12 cellular contexts compared by ENCODE assay signal in the genomic region with DNA sequence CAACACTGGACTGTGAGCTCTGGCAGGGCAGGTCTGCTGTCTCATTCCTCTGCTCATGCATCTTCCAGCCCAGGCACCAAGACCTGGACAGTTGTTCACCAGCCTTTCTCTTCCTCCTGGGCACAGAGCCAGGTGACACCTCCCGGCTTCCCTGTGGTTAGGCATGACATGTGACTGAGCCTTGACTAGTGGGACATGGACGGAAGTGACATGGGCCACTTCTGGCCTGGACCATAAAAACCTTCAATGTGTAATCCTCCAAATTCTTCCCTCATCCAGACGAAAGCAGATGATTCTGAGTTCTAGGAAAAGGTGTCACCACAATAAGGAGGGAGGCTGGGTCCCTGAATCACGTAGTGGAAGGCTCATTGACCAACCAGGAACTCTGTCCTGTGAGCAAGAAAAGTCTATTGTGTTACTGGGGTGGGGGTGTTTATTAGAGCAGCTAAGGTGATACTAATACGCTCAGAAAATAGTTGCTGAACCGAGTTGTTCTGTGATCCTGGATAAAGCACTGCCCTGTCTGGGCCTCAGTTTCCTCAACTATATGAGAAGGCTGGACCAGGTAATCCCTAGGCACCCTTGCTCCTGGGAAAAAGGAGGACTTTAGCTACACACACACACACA. TPM values are rescaled to one million over a fixed set of nuclear protein-coding genes. Genes with fewer than 3 reads are reported as not detected.
DNase-seq lines count a peak whose midpoint lies in the region; ATAC-seq and TF ChIP-seq lines count a peak whose summit lies in the region.
"Had no signal": no experiment of that assay in that cellular context is flagged by ENCODE, and none has a peak within 500 bp of the region (broad histone marks: within the 10 kb centered on the region; RNA-seq: fewer than 3 reads in every experiment).

No MANE protein-coding gene starts in this region.

- no peak for ATAC-seq in HG03565 (IDR thresholded peaks at IDR 0.05; ENCODE audit: unreplicated experiment)

- H3K36me3 Mint-ChIP-seq in HFFc6 (ENCODE audit: low read depth): no peaks in the 10 kb centered on the region
- H3K36me3 Mint-ChIP-seq in activated T-helper 1 cell treated with anti-CD3 and anti-CD28 coated beads, Interleukin-12 subunit alpha, Interleukin-12 subunit beta, Interleukin-2, Interleukin-4 antibody, amounts not matched to agents 30 ng/mL and 10 ng/mL and 1 ng/mL, durations not matched to agents 14 hours and 24 hours and 36 hours (ENCODE audit: low read depth): no peaks in the 10 kb centered on the region

- intact Hi-C loops in activated T-helper 1 cell treated with anti-CD3 and anti-CD28 coated beads, Interleukin-12 subunit alpha, Interleukin-12 subunit beta, Interleukin-2, Interleukin-4 antibody, amounts not matched to agents 30 ng/mL and 10 ng/mL and 1 ng/mL, durations not matched to agents 14 hours and 24 hours and 36 hours (cut with micrococcal nuclease): no loop called here

- no peak overlapping the region for H3K4me3 Mint-ChIP-seq in HFFc6
- H3K4me3 Mint-ChIP-seq in activated T-helper 1 cell treated with anti-CD3 and anti-CD28 coated beads, Interleukin-12 subunit alpha, Interleukin-12 subunit beta, Interleukin-2, Interleukin-4 antibody, amounts not matched to agents 30 ng/mL and 10 ng/mL and 1 ng/mL, durations not matched to agents 14 hours and 24 hours and 36 hours: no peak overlapping the region
- H3K4me3 Mint-ChIP-seq: neural crest cell had no signal

- no peaks in the 10 kb centered on the region for H3K9me3 Mint-ChIP-seq in HFFc6
- H3K9me3 Mint-ChIP-seq in activated T-helper 1 cell treated with anti-CD3 and anti-CD28 coated beads, Interleukin-12 subunit alpha, Interleukin-12 subunit beta, Interleukin-2, Interleukin-4 antibody, amounts not matched to agents 30 ng/mL and 10 ng/mL and 1 ng/mL, durations not matched to agents 14 hours and 24 hours and 36 hours: no peaks in the 10 kb centered on the region
- H3K9me3 Mint-ChIP-seq: neural crest cell had no signal

- no peak for TF ChIP-seq CTCF in C4-2B (conservative IDR thresholded peaks at IDR 0.05)
- TF ChIP-seq CTCF in HFFc6 (IDR thresholded peaks at IDR 0.05): no peak

- peak; percentile 32 for DNase-seq in HFFc6
- DNase-seq in SW480 (ENCODE audit: low spot score): peak; percentile 56
- peak; percentile 14 to 35 for DNase-seq in lung microvascular endothelial cell (ENCODE audit: low read depth in 2 of 2)
- no peak for DNase-seq in NCI-H2107 (lab: John Stamatoyannopoulos, UW)
- DNase-seq in T-helper 9 cell: no peak
- DNase-seq in activated T-helper 1 cell treated with anti-CD3 and anti-CD28 coated beads, Interleukin-12 subunit alpha, Interleukin-12 subunit beta, Interleukin-2, Interleukin-4 antibody, amounts not matched to agents 30 ng/mL and 10 ng/mL and 1 ng/mL, durations not matched to agents 14 hours and 24 hours and 36 hours (ENCODE audit: low spot score): no peak
- DNase-seq: stimulated activated CD4-positive, alpha-beta T cell treated with anti-CD3 and anti-CD28 coated beads, Interleukin-2, amount 100 ng/mL, for 48 hours; testis had no signal

- H3K4me1 Mint-ChIP-seq in HFFc6 (ENCODE audit: low read depth): peaks cover 18% of the 10 kb centered on the region
- H3K4me1 Mint-ChIP-seq in activated T-helper 1 cell treated with anti-CD3 and anti-CD28 coated beads, Interleukin-12 subunit alpha, Interleukin-12 subunit beta, Interleukin-2, Interleukin-4 antibody, amounts not matched to agents 30 ng/mL and 10 ng/mL and 1 ng/mL, durations not matched to agents 14 hours and 24 hours and 36 hours (ENCODE audit: low read depth): peaks cover 9% of the 10 kb centered on the region

- no peak overlapping the region for H3K27ac Mint-ChIP-seq in HFFc6
- H3K27ac Mint-ChIP-seq in activated T-helper 1 cell treated with anti-CD3 and anti-CD28 coated beads, Interleukin-12 subunit alpha, Interleukin-12 subunit beta, Interleukin-2, Interleukin-4 antibody, amounts not matched to agents 30 ng/mL and 10 ng/mL and 1 ng/mL, durations not matched to agents 14 hours and 24 hours and 36 hours: no peak overlapping the region

- H3K27ac ChIP-seq in C4-2B: peak overlapping the region; percentile 94
- H3K27ac ChIP-seq: SJSA1, testis had no signal

- peaks cover 30% of the 10 kb centered on the region for H3K27me3 Mint-ChIP-seq in HFFc6 (ENCODE audit: insufficient read depth)
- peaks cover 3% of the 10 kb centered on the region for H3K27me3 Mint-ChIP-seq in activated T-helper 1 cell treated with anti-CD3 and anti-CD28 coated beads, Interleukin-12 subunit alpha, Interleukin-12 subunit beta, Interleukin-2, Interleukin-4 antibody, amounts not matched to agents 30 ng/mL and 10 ng/mL and 1 ng/mL, durations not matched to agents 14 hours and 24 hours and 36 hours (ENCODE audit: insufficient read depth)

RNA-seq across cellular contexts. Expression of gene CRB2, which starts 26.6 kb away (rescaled TPM):
- total RNA-seq in HFFc6 (2021; fragmentation: NEBNext Ultra II Directional; extraction: Animal tissue kit (Norgen Biotek cat#: 25700)): not detected
- not detected in 2 replicates for total RNA-seq in lung microvascular endothelial cell
- total RNA-seq in activated T-helper 1 cell treated with anti-CD3 and anti-CD28 coated beads, Interleukin-12 subunit alpha, Interleukin-12 subunit beta, Interleukin-2, Interleukin-4 antibody, amounts not matched to agents 30 ng/mL and 10 ng/mL and 1 ng/mL, durations not matched to agents 14 hours and 24 hours and 36 hours: not detected in 2 replicates
- total RNA-seq: SJSA1 had no signal

Comparison
In these comparisons a context has a peak if more than half of its experiments do, and no peak if none do; other contexts are left out.
1. DNase-seq: peak in HFFc6 (single experiment), SW480 (single experiment) and lung microvascular endothelial cell (2 of 2); none in NCI-H2107 (single experiment), T-helper 9 cell (single experiment) and activated T-helper 1 cell treated with anti-CD3 and anti-CD28 coated beads, Interleukin-12 subunit alpha, Interleukin-12 subunit beta, Interleukin-2, Interleukin-4 antibody, amounts not matched to agents 30 ng/mL and 10 ng/mL and 1 ng/mL, durations not matched to agents 14 hours and 24 hours and 36 hours (single experiment).